ENCODE assay signal across 8 cellular contexts in the genomic region with DNA sequence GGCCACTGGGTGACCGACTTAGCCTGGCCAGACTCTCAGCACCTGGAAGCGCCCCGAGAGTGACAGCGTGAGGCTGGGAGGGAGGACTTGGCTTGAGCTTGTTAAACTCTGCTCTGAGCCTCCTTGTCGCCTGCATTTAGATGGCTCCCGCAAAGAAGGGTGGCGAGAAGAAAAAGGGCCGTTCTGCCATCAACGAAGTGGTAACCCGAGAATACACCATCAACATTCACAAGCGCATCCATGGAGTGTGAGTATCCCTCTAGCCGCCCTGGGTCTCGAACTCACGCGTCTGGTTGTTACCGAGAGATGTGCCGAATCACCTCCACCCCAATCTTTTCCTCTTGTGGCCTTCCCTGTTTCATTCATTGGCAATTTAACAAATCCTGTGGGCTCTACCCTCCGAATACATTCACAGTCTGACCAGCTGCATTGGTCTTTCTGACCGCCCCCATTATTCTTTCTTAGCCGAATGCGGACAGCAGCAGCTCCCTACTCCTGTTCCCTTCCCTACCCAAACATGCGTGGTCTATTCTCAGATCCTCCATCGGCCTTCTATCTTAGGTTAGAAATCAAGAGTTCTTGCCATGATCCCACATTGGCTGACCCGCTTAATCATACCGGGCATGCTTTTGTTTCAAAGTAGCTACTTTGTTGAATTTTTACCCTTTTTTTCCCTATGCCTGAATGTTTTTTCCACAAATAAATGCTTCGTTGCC. TPM values are rescaled to one million over a fixed set of nuclear protein-coding genes. Genes with fewer than 3 reads are reported as not detected.
DNase-seq lines count a peak whose midpoint lies in the region; ATAC-seq and TF ChIP-seq lines count a peak whose summit lies in the region.

No MANE protein-coding gene starts in this region.

- peaks cover 15% of the 10 kb centered on the region for H3K79me2 ChIP-seq in trophoblast cell (ENCODE audit: control insufficient read depth, insufficient read depth, low read length, poor library complexity)

- H3K4me3 Mint-ChIP-seq in T-helper 2 cell treated with Interferon-gamma antibody and Interleukin-4, amounts not matched to agents 5 μg/mL and 100 μg/mL, for 36 hours = peak overlapping the region; percentile 94

- peak in 5 of 8 donors; percentile 3 to 41 (median 15) for ATAC-seq in heart right ventricle
- ATAC-seq in left ventricle myocardium superior = no peak
- no peak for ATAC-seq in GM21825 (IDR thresholded peaks at IDR 0.05; ENCODE audit: unreplicated experiment)
- no peak for ATAC-seq in HG03135 (IDR thresholded peaks at IDR 0.05; ENCODE audit: unreplicated experiment)

- H3K9me3 ChIP-seq in heart right ventricle (no peaks in the 10 kb centered on the region), trophoblast cell (ENCODE audit: insufficient read depth, low read depth, low read length) (peaks cover 3% of the 10 kb centered on the region)

- H3K36me3 Mint-ChIP-seq in T-helper 2 cell treated with Interferon-gamma antibody and Interleukin-4, amounts not matched to agents 5 μg/mL and 100 μg/mL, for 36 hours (ENCODE audit: low read depth) = peaks cover 58% of the 10 kb centered on the region

- intact Hi-C loops in heart right ventricle (cut with DNase I) (loop anchor here in 1 of 10 donors (2.0 kb wide), 1 partner anchor 150 kb away; no protein-coding TSS in a partner anchor), left ventricle myocardium superior (cut with micrococcal nuclease) (no loop called here)

- H3K9ac ChIP-seq in trophoblast cell (ENCODE audit: low read length) = peak overlapping the region; percentile 96

- H3K79me1 ChIP-seq in trophoblast cell (ENCODE audit: low read length) = peaks cover 11% of the 10 kb centered on the region

- peak overlapping the region; percentile 86 for H2AK5ac ChIP-seq in trophoblast cell (ENCODE audit: low read length)

- H3K23ac ChIP-seq in trophoblast cell (ENCODE audit: low read length) = no peak overlapping the region

- H3K18ac ChIP-seq in trophoblast cell (ENCODE audit: low read length) = peak overlapping the region; percentile 43

- peak overlapping the region; percentile 73 for H3K4me2 ChIP-seq in trophoblast cell (ENCODE audit: low read length)

- H3K36me3 ChIP-seq in heart right ventricle (peaks cover 0 to 47% (median 46%) of the 10 kb centered on the region in 9 donors), trophoblast cell (ENCODE audit: control insufficient read depth in 1 of 2, insufficient read depth in 2 of 2, low read length in 2 of 2) (peaks cover 16 to 33% of the 10 kb centered on the region in 2 experiments)

- WGBS in heart right ventricle, 2 donors = 2% methylated on average over 26 of the region's 26 CpGs
- no CpG with 5 or more reads among the region's 26 CpGs for WGBS in trophoblast cell (ENCODE audit: extremely low coverage, insufficient coverage, insufficient read length)

- H4K12ac ChIP-seq in trophoblast cell (ENCODE audit: low read depth, low read length) = peak overlapping the region; percentile 63

- H3K14ac ChIP-seq in trophoblast cell (ENCODE audit: low read length) = peak overlapping the region; percentile 92

- peaks cover 6% of the 10 kb centered on the region for H3K9me3 Mint-ChIP-seq in T-helper 2 cell treated with Interferon-gamma antibody and Interleukin-4, amounts not matched to agents 5 μg/mL and 100 μg/mL, for 36 hours

- H3K4me3 ChIP-seq in heart right ventricle (peak overlapping the region; percentile 68 to 94 (median 82)), fibroblast of mammary gland (ENCODE audit: control insufficient read depth, low read depth, low read length) (peak overlapping the region; percentile 96), trophoblast cell (ENCODE audit: low read depth, low read length) (peak overlapping the region; percentile 92)

- H2AFZ ChIP-seq in trophoblast cell (ENCODE audit: insufficient read depth, low read length, poor library complexity) = peak overlapping the region; percentile 50

- DNase-seq in heart right ventricle (no peak), left ventricle myocardium superior (no peak), fibroblast of mammary gland (ENCODE audit: low read depth) (peak; percentile 21), trophoblast cell (peak in 1 of 2 donors; percentile 20), RPMI8226 (no peak)
- DNase-seq in T-helper 2 cell treated with Interferon-gamma antibody and Interleukin-4, amounts not matched to agents 5 μg/mL and 100 μg/mL, for 36 hours (ENCODE audit: low spot score) = no peak

- TF ChIP-seq CTCF in heart right ventricle (IDR thresholded peaks at IDR 0.05) (no peak), fibroblast of mammary gland (conservative IDR thresholded peaks at IDR 0.05; ENCODE audit: control insufficient read depth, insufficient read depth, low read depth, low read length) (no peak)

- H3K4me1 Mint-ChIP-seq in T-helper 2 cell treated with Interferon-gamma antibody and Interleukin-4, amounts not matched to agents 5 μg/mL and 100 μg/mL, for 36 hours (ENCODE audit: low read depth) = peaks cover 37% of the 10 kb centered on the region

- H3K27ac ChIP-seq in heart right ventricle (peak overlapping the region; percentile 37 to 93 (median 84)), trophoblast cell (ENCODE audit: low read depth, low read length) (peak overlapping the region; percentile 61)

- H3K4ac ChIP-seq in trophoblast cell (ENCODE audit: low read depth, low read length) = peak overlapping the region; percentile 90

- H3K27ac Mint-ChIP-seq in T-helper 2 cell treated with Interferon-gamma antibody and Interleukin-4, amounts not matched to agents 5 μg/mL and 100 μg/mL, for 36 hours = peak overlapping the region; percentile 95

- H4K91ac ChIP-seq in trophoblast cell (ENCODE audit: low read depth, low read length) = peak overlapping the region; percentile 86

- H3K27me3 ChIP-seq in heart right ventricle (no peaks in the 10 kb centered on the region), trophoblast cell (ENCODE audit: insufficient read depth, low read length) (no peaks in the 10 kb centered on the region)

- peak overlapping the region; percentile 63 for H2BK5ac ChIP-seq in trophoblast cell (ENCODE audit: low read depth, low read length, poor library complexity)

- peak overlapping the region; percentile 82 for H4K8ac ChIP-seq in trophoblast cell (ENCODE audit: low read depth, low read length)

- no peaks in the 10 kb centered on the region for H3K27me3 Mint-ChIP-seq in T-helper 2 cell treated with Interferon-gamma antibody and Interleukin-4, amounts not matched to agents 5 μg/mL and 100 μg/mL, for 36 hours (ENCODE audit: low read depth)

- H2BK120ac ChIP-seq in trophoblast cell (ENCODE audit: insufficient read depth, low read length, poor library complexity) = peak overlapping the region; percentile 24

- H2BK12ac ChIP-seq in trophoblast cell (ENCODE audit: low read length) = no peak overlapping the region

- H3K4me1 ChIP-seq in heart right ventricle = peaks cover 4 to 41% (median 25%) of the 10 kb centered on the region in 9 donors
- peaks cover 3 to 8% of the 10 kb centered on the region in 2 experiments for H3K4me1 ChIP-seq in trophoblast cell (ENCODE audit: control insufficient read depth in 1 of 2, insufficient read depth in 2 of 2, low read length in 2 of 2)

RNA-seq across cellular contexts. Expression of gene RPL31, which starts 0.6 kb away (rescaled TPM):
- 100 to 1,000 TPM; 610 to 902 (median 663) TPM for total RNA-seq in heart right ventricle
- polyA plus RNA-seq in heart right ventricle = 1,000 to 10,000 TPM; 2,707 to 4,595 TPM
- total RNA-seq in left ventricle myocardium superior = 703 TPM
- polyA plus RNA-seq in trophoblast cell (2013) = 1,205 and 1,283 TPM in 2 replicates

Comparison
In these comparisons a context has a peak if more than half of its experiments do, and no peak if none do; other contexts are left out.
1. ATAC-seq: peak in heart right ventricle (5 of 8); none in left ventricle myocardium superior (single experiment), GM21825 (single experiment) and HG03135 (single experiment).
2. Peak in every context shown above with its lines, with median percentiles within 50 percentile points of each other: H3K4me3 ChIP-seq.